9 cellular contexts compared by ENCODE assay signal in genomic region chr12:73240110-73240509, GRCh38.
"Had no signal": no experiment of that assay in that cellular context is flagged by ENCODE, and none has a peak within 500 bp of the region (broad histone marks: within the 10 kb centered on the region; RNA-seq: fewer than 3 reads in every experiment).

No MANE protein-coding gene starts in this region.

- H3K4me2 ChIP-seq: KMS-11 had no signal

- FAIRE-seq: H54, HTR-8/SVneo had no signal

- H3K4me3 ChIP-seq: GM23248 had no signal

- DNase-seq: GM23248, GOT3, H9, HCEC 1CT, Karpas-422, KBM-7 had no signal

- H3K9ac ChIP-seq: GM23248, KMS-11 had no signal

- H3K27ac ChIP-seq: GM23248, KMS-11 had no signal

- H2AFZ ChIP-seq: GM23248 had no signal
